ENCODE assay signal across 1 cellular context in genomic region chr17:7686221-7687071, GRCh38.
TF ChIP-seq lines count a peak whose summit lies in the region.

No MANE protein-coding gene starts in this region.

TF ChIP-seq in liver, 16 proteins besides CTCF, POLR2A, EP300 and RAD21 (continued from another document):
- peak; percentile 23 for TF ChIP-seq ZBTB33 (IDR thresholded peaks at IDR 0.05)
- TF ChIP-seq, protein P1, sequence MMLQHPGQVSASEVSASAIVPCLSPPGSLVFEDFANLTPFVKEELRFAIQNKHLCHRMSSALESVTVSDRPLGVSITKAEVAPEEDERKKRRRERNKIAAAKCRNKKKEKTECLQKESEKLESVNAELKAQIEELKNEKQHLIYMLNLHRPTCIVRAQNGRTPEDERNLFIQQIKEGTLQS (IDR thresholded peaks at IDR 0.05), result peak; percentile 29
